22 cellular contexts compared by ENCODE assay signal in genomic region chr18:21083017-21083416, GRCh38.
"Had no signal": no experiment of that assay in that cellular context is flagged by ENCODE, and none has a peak within 500 bp of the region (broad histone marks: within the 10 kb centered on the region; RNA-seq: fewer than 3 reads in every experiment).

No MANE protein-coding gene starts in this region.

- H3K27ac ChIP-seq: RWPE1 had no signal

- DNase-seq: IMR-90, Karpas-422, KG1, MG63, NCI-H1092 treated with DMSO at 0.1 percent for 48 hours, NCI-H1436, NCI-H187, NCI-H2029, NCI-H2081 treated with DMSO at 0.1 percent for 48 hours, NCI-H2171, NCI-H226, NCI-H446, NCI-H510A, NCI-H524 treated with DMSO at 0.1 percent for 48 hours, NCI-H69, NCI-H774, PC-3, SHP77, SK-N-SH had no signal

- H3K36me3 ChIP-seq: MG63 had no signal

- FAIRE-seq: HepG2 had no signal

- H3K4me2 ChIP-seq: SK-N-SH had no signal

- H3K4me3 ChIP-seq: MG63 had no signal

- H3K27me3 ChIP-seq: MG63 had no signal

- ATAC-seq: HepG2, Panc1, PC-3 had no signal

- H3K9ac ChIP-seq: SK-N-SH had no signal
